In the genomic region with DNA sequence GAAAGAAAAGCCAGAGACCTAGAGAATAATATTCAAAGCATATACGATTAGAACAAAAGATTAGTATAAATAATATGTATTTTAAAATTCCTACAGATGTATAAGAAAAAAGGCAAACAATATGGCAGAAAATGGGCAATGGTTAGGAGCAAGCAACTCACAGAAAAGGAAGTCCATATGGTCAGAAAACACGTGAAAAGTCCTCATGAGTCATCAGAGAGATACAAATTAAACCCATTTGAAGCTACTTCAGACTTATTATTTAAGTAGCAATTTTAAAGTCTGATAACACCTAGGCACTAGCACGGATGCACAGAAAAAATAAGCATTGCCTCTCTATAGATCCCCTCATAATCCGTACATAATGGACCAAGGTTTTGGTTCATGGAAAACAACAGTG, we compare ENCODE assay signal across 25 cellular contexts.
"Had no signal": no experiment of that assay in that cellular context is flagged by ENCODE, and none has a peak within 500 bp of the region (broad histone marks: within the 10 kb centered on the region; RNA-seq: fewer than 3 reads in every experiment).

No MANE protein-coding gene starts in this region.

- H3K4me3 ChIP-seq: ascending aorta, body of pancreas had no signal

- H3K27me3 ChIP-seq: ascending aorta, body of pancreas had no signal

- H3K9me3 ChIP-seq: ascending aorta, body of pancreas had no signal

- H3K27ac Mint-ChIP-seq: activated CD8-positive, alpha-beta T cell treated with anti-CD3 and anti-CD28 coated beads, Interleukin-2, amount 10 ng/mL, durations not matched to agents 7 days and 5 days; activated naive CD4-positive, alpha-beta T cell treated with anti-CD3 and anti-CD28 coated beads, Interleukin-2, amount 50 U/mL, for 24 hours; T-helper 1 cell treated with Interleukin-12 subunit alpha and Interleukin-12 subunit beta and Interleukin-4 antibody, amounts not matched to agents 30 μg/mL and 1 μg/mL, for 36 hours; WTC11 had no signal

- H3K9me3 Mint-ChIP-seq: activated naive CD4-positive, alpha-beta T cell treated with anti-CD3 and anti-CD28 coated beads, Interleukin-2, amount 50 U/mL, for 24 hours; T-helper 1 cell treated with Interleukin-12 subunit alpha and Interleukin-12 subunit beta and Interleukin-4 antibody, amounts not matched to agents 30 μg/mL and 1 μg/mL, for 36 hours; WTC11 had no signal

- DNase-seq: activated CD4-positive, alpha-beta T cell treated with anti-CD3 and anti-CD28 coated beads for 48 hours; activated CD4-positive, alpha-beta T cell treated with anti-CD3 and anti-CD28 coated beads, Interleukin-2, amount 50 U/mL, for 4 hours; activated CD4-positive, CD25-positive, alpha-beta regulatory T cell treated with anti-CD3 and anti-CD28 coated beads, Interleukin-2, amount 50 U/mL, for 72 hours; activated CD8-positive, alpha-beta memory T cell treated with anti-CD3 and anti-CD28 coated beads, Interleukin-2, amount 50 U/mL, for 48 hours; activated CD8-positive, alpha-beta T cell treated with anti-CD3 and anti-CD28 coated beads, Interleukin-2, amount 10 ng/mL, durations not matched to agents 7 days and 5 days; activated T-cell treated with anti-CD3 and anti-CD28 coated beads, Interleukin-2, amount 50 U/mL, for 1 hour; amniotic stem cell; body of pancreas; central memory CD4-positive, alpha-beta T cell; KBM-7; NCI-H1048; NCI-H146; NCI-H1930; NCI-H2107; NCI-H2171 treated with DMSO at 0.1 percent for 48 hours; NCI-H226; NCI-H526; NCI-H82; NK-92 treated with Interleukin-12 subunit alpha and Interleukin-12 subunit beta, amount 100 ng/mL, for 24 hours; SHP77 treated with DMSO at 0.1 percent for 48 hours had no signal

- H3K4me3 Mint-ChIP-seq: activated CD8-positive, alpha-beta T cell treated with anti-CD3 and anti-CD28 coated beads, Interleukin-2, amount 10 ng/mL, durations not matched to agents 7 days and 5 days; activated naive CD4-positive, alpha-beta T cell treated with anti-CD3 and anti-CD28 coated beads, Interleukin-2, amount 50 U/mL, for 24 hours; T-helper 1 cell treated with Interleukin-12 subunit alpha and Interleukin-12 subunit beta and Interleukin-4 antibody, amounts not matched to agents 30 μg/mL and 1 μg/mL, for 36 hours; WTC11 had no signal

- H3K4me1 ChIP-seq: ascending aorta, body of pancreas had no signal

- H3K4me1 Mint-ChIP-seq: activated naive CD4-positive, alpha-beta T cell treated with anti-CD3 and anti-CD28 coated beads, Interleukin-2, amount 50 U/mL, for 24 hours had no signal

- ATAC-seq: activated CD8-positive, alpha-beta T cell treated with anti-CD3 and anti-CD28 coated beads, Interleukin-2, amount 10 ng/mL, durations not matched to agents 7 days and 5 days; body of pancreas; PC-3; WTC11 had no signal

- H3K36me3 Mint-ChIP-seq: activated naive CD4-positive, alpha-beta T cell treated with anti-CD3 and anti-CD28 coated beads, Interleukin-2, amount 50 U/mL, for 24 hours; WTC11 had no signal

- H3K36me3 ChIP-seq: ascending aorta had no signal

- H3K27ac ChIP-seq: ascending aorta, body of pancreas had no signal
